8 cellular contexts compared by ENCODE assay signal in the genomic region with DNA sequence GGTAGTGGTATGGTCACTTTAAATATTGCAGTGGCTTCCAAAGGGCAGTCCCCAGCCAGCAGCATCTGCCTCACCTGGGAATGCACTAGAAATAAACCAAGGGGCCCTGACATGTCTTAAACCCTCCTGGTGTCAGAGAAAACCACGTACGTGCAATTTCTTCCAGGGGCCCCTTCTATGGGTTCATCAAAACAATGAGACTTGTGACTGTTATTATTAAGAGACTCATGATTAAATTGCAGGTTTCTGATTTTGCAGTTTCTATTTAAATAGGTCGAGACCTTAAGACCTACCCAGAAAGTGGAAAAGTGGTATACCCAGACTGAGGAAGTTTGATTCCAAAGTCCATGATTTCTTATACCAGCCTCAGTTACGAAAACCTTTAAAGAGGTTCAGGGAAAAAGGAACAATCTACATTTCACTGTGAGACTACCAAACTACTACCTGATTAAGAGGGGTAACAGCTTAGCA. TPM values are rescaled to one million over a fixed set of nuclear protein-coding genes. Genes with fewer than 3 reads are reported as not detected.
A peak's percentile ranks its signal among the peaks of the same experiment; 100 is the strongest.
DNase-seq lines count a peak whose midpoint lies in the region; ATAC-seq lines count a peak whose summit lies in the region.

No MANE protein-coding gene starts in this region.

- peaks cover 83% of the 10 kb centered on the region for H3K4me1 Mint-ChIP-seq in activated T-cell treated with anti-CD3 and anti-CD28 coated beads, Interleukin-2, amount 50 U/mL, for 24 hours (ENCODE audit: low read depth)
- peaks cover 76% of the 10 kb centered on the region for H3K4me1 Mint-ChIP-seq in activated CD4-positive, alpha-beta memory T cell treated with anti-CD3 and anti-CD28 coated beads for 36 hours (ENCODE audit: low read depth)

- no peak overlapping the region for H3K27ac ChIP-seq in iPS-18a (ENCODE audit: low read length)
- H3K27ac ChIP-seq in subcutaneous abdominal adipose tissue (ENCODE audit: low read depth, low read length), result peak overlapping the region; percentile 86

- DNase-seq in activated T-cell treated with anti-CD3 and anti-CD28 coated beads, Interleukin-2, amount 50 U/mL, for 24 hours, result peak; percentile 78
- DNase-seq in activated T-cell treated with anti-CD3 and anti-CD28 coated beads for 4 hours (no peak), DMS53 treated with DMSO at 0.1 percent for 48 hours (lab: John Stamatoyannopoulos, UW; ENCODE audit: unreplicated experiment) (no peak)
- DNase-seq in activated CD4-positive, alpha-beta memory T cell treated with anti-CD3 and anti-CD28 coated beads for 36 hours, result no peak

- H3K36me3 ChIP-seq in iPS-18a (ENCODE audit: control insufficient read depth, low read depth, low read length), result peaks cover 54% of the 10 kb centered on the region
- H3K36me3 ChIP-seq in subcutaneous abdominal adipose tissue (ENCODE audit: control insufficient read depth in 5 of 5, insufficient read depth in 5 of 5, low read length in 5 of 5), result peaks cover 42 to 56% (median 49%) of the 10 kb centered on the region in 5 donors

- CTCF ChIA-PET in activated CD4-positive, alpha-beta memory T cell treated with anti-CD3 and anti-CD28 coated beads for 36 hours (lab: Charles Lee), result interaction anchor here (1.4 to 4.8 kb wide), 4 partner anchors 9 to 102 kb away, joined by 3 to 46 read pairs (median 8); a partner anchor contains a TSS

- H3K36me3 Mint-ChIP-seq in activated T-cell treated with anti-CD3 and anti-CD28 coated beads, Interleukin-2, amount 50 U/mL, for 24 hours (ENCODE audit: low read depth), result peaks cover 91% of the 10 kb centered on the region
- H3K36me3 Mint-ChIP-seq in activated CD4-positive, alpha-beta memory T cell treated with anti-CD3 and anti-CD28 coated beads for 36 hours, result peaks cover 56% of the 10 kb centered on the region

- H3K4me3 ChIP-seq in iPS-18a (ENCODE audit: low read length), result peak overlapping the region; percentile 83
- peak overlapping the region; percentile 79 to 87 (median 80) for H3K4me3 ChIP-seq in subcutaneous abdominal adipose tissue (ENCODE audit: low read depth in 1 of 5, low read length in 5 of 5)

- H3K9ac ChIP-seq in iPS-18a (ENCODE audit: low read length) (peak overlapping the region; percentile 63), subcutaneous abdominal adipose tissue (ENCODE audit: low read length in 5 of 5) (peak overlapping the region; percentile 48 to 71 (median 60))

- peak overlapping the region; percentile 100 for H3K27ac Mint-ChIP-seq in activated T-cell treated with anti-CD3 and anti-CD28 coated beads, Interleukin-2, amount 50 U/mL, for 24 hours
- H3K27ac Mint-ChIP-seq in activated CD4-positive, alpha-beta memory T cell treated with anti-CD3 and anti-CD28 coated beads for 36 hours, result peak overlapping the region; percentile 93

- no peaks in the 10 kb centered on the region for H3K27me3 ChIP-seq in iPS-18a (ENCODE audit: control insufficient read depth, insufficient read depth, low read length)
- H3K27me3 ChIP-seq in subcutaneous abdominal adipose tissue (ENCODE audit: control insufficient read depth in 5 of 5, insufficient read depth in 4 of 5, low read length in 5 of 5), result no peaks in the 10 kb centered on the region

- no peaks in the 10 kb centered on the region for H3K9me3 ChIP-seq in iPS-18a (ENCODE audit: control insufficient read depth, low read depth, low read length)
- no peaks in the 10 kb centered on the region for H3K9me3 ChIP-seq in subcutaneous abdominal adipose tissue (ENCODE audit: control insufficient read depth in 5 of 5, low read length in 5 of 5)

- no peaks in the 10 kb centered on the region for H3K27me3 Mint-ChIP-seq in activated T-cell treated with anti-CD3 and anti-CD28 coated beads, Interleukin-2, amount 50 U/mL, for 24 hours
- no peaks in the 10 kb centered on the region for H3K27me3 Mint-ChIP-seq in activated CD4-positive, alpha-beta memory T cell treated with anti-CD3 and anti-CD28 coated beads for 36 hours

- intact Hi-C loops in activated CD4-positive, alpha-beta memory T cell treated with anti-CD3 and anti-CD28 coated beads for 36 hours (cut with micrococcal nuclease), result loop anchor here (1.0 to 10.0 kb wide), 4 partner anchors 9 to 350 kb away; a partner anchor contains a TSS

- H3K4me3 Mint-ChIP-seq in activated T-cell treated with anti-CD3 and anti-CD28 coated beads, Interleukin-2, amount 50 U/mL, for 24 hours, result peak overlapping the region; percentile 99
- H3K4me3 Mint-ChIP-seq in activated CD4-positive, alpha-beta memory T cell treated with anti-CD3 and anti-CD28 coated beads for 36 hours, result peak overlapping the region; percentile 96

- POLR2A ChIA-PET in activated CD4-positive, alpha-beta memory T cell treated with anti-CD3 and anti-CD28 coated beads for 36 hours (lab: Charles Lee), result interaction anchor here (1.3 to 5.2 kb wide), 3 partner anchors 9 to 152 kb away, joined by 5 to 125 read pairs (median 6); a partner anchor contains a TSS

- no peaks in the 10 kb centered on the region for H3K9me3 Mint-ChIP-seq in activated T-cell treated with anti-CD3 and anti-CD28 coated beads, Interleukin-2, amount 50 U/mL, for 24 hours
- no peaks in the 10 kb centered on the region for H3K9me3 Mint-ChIP-seq in activated CD4-positive, alpha-beta memory T cell treated with anti-CD3 and anti-CD28 coated beads for 36 hours

- ATAC-seq in HG03521 (IDR thresholded peaks at IDR 0.05; ENCODE audit: unreplicated experiment) (no peak), GM18511 (IDR thresholded peaks at IDR 0.05; ENCODE audit: unreplicated experiment) (no peak)

- H3K4me1 ChIP-seq in iPS-18a (ENCODE audit: control insufficient read depth, low read depth, low read length) (peaks cover 8% of the 10 kb centered on the region), subcutaneous abdominal adipose tissue (ENCODE audit: control insufficient read depth in 5 of 5, insufficient read depth in 5 of 5, low read length in 5 of 5) (peaks cover 5 to 59% (median 51%) of the 10 kb centered on the region in 5 donors)

RNA-seq across cellular contexts. Expression of a gene that starts 0.7 kb away (rescaled TPM):
- 10 to 100 TPM; 25.8 to 28.1 TPM for total RNA-seq in activated CD4-positive, alpha-beta memory T cell treated with anti-CD3 and anti-CD28 coated beads for 36 hours

RNA-seq across cellular contexts. Expression of a gene that starts 8.5 kb away (rescaled TPM):
- total RNA-seq in activated CD4-positive, alpha-beta memory T cell treated with anti-CD3 and anti-CD28 coated beads for 36 hours, result 100 to 1,000 TPM; 583 to 626 TPM

RNA-seq across cellular contexts. Expression of a gene that starts 9.2 kb away (rescaled TPM):
- 10 to 100 TPM; 29.9 to 37.8 TPM for total RNA-seq in activated CD4-positive, alpha-beta memory T cell treated with anti-CD3 and anti-CD28 coated beads for 36 hours

RNA-seq across cellular contexts. Expression of a gene that starts 48.7 kb away (rescaled TPM):
- total RNA-seq in activated CD4-positive, alpha-beta memory T cell treated with anti-CD3 and anti-CD28 coated beads for 36 hours, result not detected
